Comparison of ENCODE assay signal across 21 cellular contexts in the genomic region with DNA sequence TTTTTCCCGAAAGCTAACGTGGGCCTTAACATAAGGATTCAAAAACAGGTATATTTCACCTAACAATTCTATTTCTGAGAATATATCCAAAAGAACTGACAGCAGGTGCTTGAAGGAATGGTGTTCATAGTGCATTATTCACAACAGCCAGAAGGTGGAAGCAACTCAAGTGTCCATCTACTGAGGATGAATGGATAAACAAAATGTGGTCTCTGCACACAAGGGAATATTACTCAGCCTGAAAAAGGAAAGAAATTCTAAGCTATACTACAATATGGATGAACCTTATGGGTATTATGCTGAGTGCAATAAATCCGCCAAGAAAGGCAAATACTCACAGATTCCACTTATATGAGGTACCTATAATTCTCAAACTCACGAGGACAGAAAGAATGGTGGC. TPM values are rescaled to one million over a fixed set of nuclear protein-coding genes. Genes with fewer than 3 reads are reported as not detected.
DNase-seq lines count a peak whose midpoint lies in the region; ATAC-seq and TF ChIP-seq lines count a peak whose summit lies in the region.
"Had no signal": no experiment of that assay in that cellular context is flagged by ENCODE, and none has a peak within 500 bp of the region (broad histone marks: within the 10 kb centered on the region; RNA-seq: fewer than 3 reads in every experiment).

No MANE protein-coding gene starts in this region.

- DNase-seq in A673 (ENCODE audit: low spot score) (no peak), OCI-LY7 (ENCODE audit: low spot score) (no peak), cardiac fibroblast (ENCODE audit: low read depth in 2 of 2) (no peak), EL (no peak), glomerular visceral epithelial cell (ENCODE audit: extremely low spot score) (no peak), COLO668 (lab: John Stamatoyannopoulos, UW; ENCODE audit: unreplicated experiment) (no peak)
- DNase-seq: activated CD4-positive, alpha-beta T cell treated with anti-CD3 and anti-CD28 coated beads for 1 hour; activated CD8-positive, alpha-beta memory T cell treated with anti-CD3 and anti-CD28 coated beads, Interleukin-2, amount 50 U/mL, for 4 hours; activated naive CD4-positive, alpha-beta T cell treated with Interleukin-2 at 50 U/mL for 16 hours; effector CD8-positive, alpha-beta T cell; foreskin melanocyte; naive B cell; NCI-H187; NCI-H526; psoas muscle; T-helper 1 cell had no signal

- H3K27ac ChIP-seq in A673 (ENCODE audit: low read depth, low read length, poor library complexity, severe bottlenecking), result peak overlapping the region; percentile 74
- no peak overlapping the region for H3K27ac ChIP-seq in OCI-LY7 (ENCODE audit: low read depth, low read length, poor library complexity, severe bottlenecking)
- H3K27ac ChIP-seq: psoas muscle, vagina had no signal

- no peak overlapping the region for H2AFZ ChIP-seq in OCI-LY7 (ENCODE audit: low read length)

- H3K4me1 ChIP-seq in A673 (ENCODE audit: insufficient read depth, low read length, poor library complexity, severe bottlenecking) (peaks cover 24% of the 10 kb centered on the region), OCI-LY7 (ENCODE audit: insufficient read depth, low read length, poor library complexity, severe bottlenecking) (peaks cover 6% of the 10 kb centered on the region)
- H3K4me1 ChIP-seq: psoas muscle, vagina had no signal

- no peak overlapping the region for H3K4me3 ChIP-seq in A673 (ENCODE audit: low read depth, low read length, poor library complexity, severe bottlenecking)
- no peak overlapping the region for H3K4me3 ChIP-seq in OCI-LY7 (ENCODE audit: low read depth, low read length, poor library complexity, severe bottlenecking)
- no peak overlapping the region for H3K4me3 ChIP-seq in cardiac fibroblast (replicated peaks in 1 of 2; ENCODE audit: low read depth in 2 of 2, low read length in 2 of 2)
- H3K4me3 ChIP-seq: psoas muscle, vagina had no signal

- BruUV-seq in A673 (replicated peaks; lab: Mats Ljungman, UMichigan), result no TSS peak
- BruUV-seq in OCI-LY7 (replicated peaks; lab: Mats Ljungman, UMichigan), result no TSS peak

- POLR2A ChIA-PET in A673 (lab: Charles Lee; ENCODE audit: low non-redundant PET), result no interaction called here
- POLR2A ChIA-PET in OCI-LY7 (lab: Charles Lee), result no interaction called here

- no peaks in the 10 kb centered on the region for H3K79me2 ChIP-seq in OCI-LY7 (ENCODE audit: insufficient read depth, low read depth, low read length)

- H3K9me3 ChIP-seq in A673 (ENCODE audit: low read depth, low read length, poor library complexity, severe bottlenecking) (no peaks in the 10 kb centered on the region), OCI-LY7 (ENCODE audit: low read length) (no peaks in the 10 kb centered on the region)
- H3K9me3 ChIP-seq: psoas muscle, vagina had no signal

- TF ChIP-seq CTCF in A673 (conservative IDR thresholded peaks at IDR 0.05; ENCODE audit: low read depth, low read length) (0 out of 2 replicates have a peak, but pooled peaks have one; percentile 14), GM12873 (IDR thresholded peaks at IDR 0.05; ENCODE audit: insufficient read depth, low read depth, low read length, missing control alignments) (peak; percentile 14), OCI-LY7 (conservative IDR thresholded peaks at IDR 0.05; ENCODE audit: low read length) (peak; percentile 32; the same call in 1 of the 2 replicates), cardiac fibroblast (IDR thresholded peaks at IDR 0.05; ENCODE audit: low read depth, low read length) (peak; percentile 15)

- intact Hi-C loops in A673 (cut with micrococcal nuclease; ENCODE audit: unreplicated experiment) (no loop called here), OCI-LY7 (cut with micrococcal nuclease; ENCODE audit: unreplicated experiment) (no loop called here)

- H3K4me2 ChIP-seq in OCI-LY7 (ENCODE audit: low read length), result no peak overlapping the region

- H3K36me3 ChIP-seq in A673 (ENCODE audit: insufficient read depth, low read length, poor library complexity, severe bottlenecking) (no peaks in the 10 kb centered on the region), OCI-LY7 (ENCODE audit: insufficient read depth, low read length) (no peaks in the 10 kb centered on the region)
- H3K36me3 ChIP-seq: vagina had no signal

- H4K20me1 ChIP-seq in OCI-LY7 (ENCODE audit: insufficient read depth, low read length), result no peaks in the 10 kb centered on the region

- no peak for ATAC-seq in HG03097 (IDR thresholded peaks at IDR 0.05; ENCODE audit: low FRiP score, unreplicated experiment)
- ATAC-seq: psoas muscle had no signal

- CTCF ChIA-PET in A673 (lab: Charles Lee), result no interaction called here
- CTCF ChIA-PET in OCI-LY7 (lab: Charles Lee; ENCODE audit: unreplicated experiment), result no interaction called here

- no peaks in the 10 kb centered on the region for H3K27me3 ChIP-seq in A673 (replicated peaks; ENCODE audit: insufficient read depth, low read depth, low read length, poor library complexity)
- H3K27me3 ChIP-seq: vagina had no signal

- no peaks in the 10 kb centered on the region for H3K9me2 ChIP-seq in OCI-LY7 (ENCODE audit: insufficient read depth, low read length)

RNA-seq across cellular contexts. Expression of a gene that starts 6.1 kb away (rescaled TPM):
- total RNA-seq in A673 (2021) (5.0 and 6.2 TPM in 2 replicates), OCI-LY7 (2022) (not detected in 2 replicates)
- total RNA-seq in OCI-LY7 (2014; rRNA removed; shearing (Covaris generic)), result not detected in 2 replicates
- total RNA-seq: lower leg skin, psoas muscle, RPMI7951, vagina had no signal

RNA-seq across cellular contexts. Expression of a gene that starts 33.9 kb away (rescaled TPM):
- total RNA-seq in A673 (2021) (15.3 and 21.1 TPM in 2 replicates), OCI-LY7 (2022) (20.9 and 24.2 TPM in 2 replicates)
- total RNA-seq in OCI-LY7 (2014; rRNA removed; shearing (Covaris generic)), result 12.0 and 13.7 TPM in 2 replicates
